Comparison of ENCODE assay signal across 17 cellular contexts in genomic region chr3:23438657-23439056, GRCh38.
A peak's percentile ranks its signal among the peaks of the same experiment; 100 is the strongest.
DNase-seq lines count a peak whose midpoint lies in the region; ATAC-seq and TF ChIP-seq lines count a peak whose summit lies in the region.
"Had no signal": no experiment of that assay in that cellular context is flagged by ENCODE, and none has a peak within 500 bp of the region (broad histone marks: within the 10 kb centered on the region; RNA-seq: fewer than 3 reads in every experiment).

No MANE protein-coding gene starts in this region.

- no peak for TF ChIP-seq CTCF in Loucy (conservative IDR thresholded peaks at IDR 0.05; ENCODE audit: low read length)

- no peaks in the 10 kb centered on the region for H3K27me3 ChIP-seq in Loucy (ENCODE audit: insufficient read depth, low read length, poor library complexity, severe bottlenecking)
- H3K27me3 ChIP-seq: testis had no signal

- H3K9me2 ChIP-seq in Loucy (replicated peaks; ENCODE audit: low read depth, low read length): no peaks in the 10 kb centered on the region

- no peaks in the 10 kb centered on the region for H3K79me2 ChIP-seq in Loucy (ENCODE audit: insufficient read depth, low read length)

- H3K4me3 ChIP-seq in Loucy (ENCODE audit: low read length, poor library complexity, severe bottlenecking): no peak overlapping the region
- H3K4me3 ChIP-seq: psoas muscle, SK-N-MC, testis had no signal

- H3K36me3 ChIP-seq in Loucy (ENCODE audit: insufficient read depth, low read length): no peaks in the 10 kb centered on the region

- H3K4me1 ChIP-seq in Loucy (ENCODE audit: insufficient read depth, low read length, poor library complexity, severe bottlenecking): peaks cover 72% of the 10 kb centered on the region
- H3K4me1 ChIP-seq: testis had no signal

- H3K9ac ChIP-seq in Loucy (ENCODE audit: low read depth, low read length, poor library complexity, severe bottlenecking): no peak overlapping the region

- H3K4me2 ChIP-seq in Loucy (ENCODE audit: low read depth, low read length, poor library complexity, severe bottlenecking): peak overlapping the region; percentile 46

- H3F3A ChIP-seq in Loucy (ENCODE audit: low read depth): no peaks in the 10 kb centered on the region

- H4K20me1 ChIP-seq in Loucy (ENCODE audit: insufficient read depth, low read length, poor library complexity, severe bottlenecking): no peaks in the 10 kb centered on the region

- H3K9me3 ChIP-seq in Loucy (ENCODE audit: insufficient read depth, low read depth, low read length): no peaks in the 10 kb centered on the region
- H3K9me3 ChIP-seq: psoas muscle, testis had no signal

- no peak overlapping the region for H2AFZ ChIP-seq in Loucy (ENCODE audit: low read length)

- ATAC-seq in GM18867 (IDR thresholded peaks at IDR 0.05; ENCODE audit: unreplicated experiment) (peak; percentile 63), GM21390 (IDR thresholded peaks at IDR 0.05; ENCODE audit: unreplicated experiment) (peak; percentile 46), HG03064 (IDR thresholded peaks at IDR 0.05; ENCODE audit: low read depth, unreplicated experiment) (peak; percentile 41), HG03442 (IDR thresholded peaks at IDR 0.05; ENCODE audit: unreplicated experiment) (no peak)
- ATAC-seq: HCT116, left colon, psoas muscle had no signal

- DNase-seq in SHP77 treated with DMSO at 0.1 percent for 48 hours (lab: John Stamatoyannopoulos, UW): no peak
- no peak for DNase-seq in DMS153 (lab: John Stamatoyannopoulos, UW)
- DNase-seq: activated effector memory CD4-positive, alpha-beta T cell treated with Interleukin-2 at 50 U/mL for 16 hours; caudate nucleus; left colon; NCI-H1436 treated with DMSO at 0.1 percent for 48 hours; psoas muscle; small intestine; stimulated activated CD8-positive, alpha-beta memory T cell treated with anti-CD3 and anti-CD28 coated beads, Interleukin-4, amount 100 ng/mL, for 48 hours; testis had no signal
